In the genomic region with DNA sequence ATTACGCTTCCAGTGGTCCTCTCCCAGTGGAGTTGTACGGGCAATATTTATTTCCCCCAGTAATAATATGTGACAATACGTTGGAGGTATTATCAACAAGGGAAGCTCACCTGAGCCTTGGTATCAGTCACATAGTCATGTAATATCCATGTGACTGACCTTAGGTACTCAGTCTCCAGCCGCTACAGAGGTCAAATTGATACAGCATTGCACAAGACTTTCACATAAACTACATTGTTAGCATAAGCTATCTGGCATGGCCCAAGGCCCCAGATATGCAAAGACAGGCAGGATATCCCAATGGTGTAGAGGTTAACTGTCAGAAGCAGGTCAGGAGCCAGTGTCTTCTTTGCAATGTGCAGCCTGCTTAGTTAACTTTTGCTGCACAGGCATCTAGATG, we compare ENCODE assay signal across 24 cellular contexts. TPM values are rescaled to one million over a fixed set of nuclear protein-coding genes. Genes with fewer than 3 reads are reported as not detected.
DNase-seq lines count a peak whose midpoint lies in the region; ATAC-seq and TF ChIP-seq lines count a peak whose summit lies in the region.
"Had no signal": no experiment of that assay in that cellular context is flagged by ENCODE, and none has a peak within 500 bp of the region (broad histone marks: within the 10 kb centered on the region; RNA-seq: fewer than 3 reads in every experiment).

No MANE protein-coding gene starts in this region.

- H3K36me3 ChIP-seq in right lobe of liver, result no peaks in the 10 kb centered on the region
- H3K36me3 ChIP-seq: BE2C; BLaER1 treated with 17β-estradiol and CSF1 and Interleukin-3, amounts not matched to agents 10 nM and 100 nM had no signal

- H3K4me3 ChIP-seq in right lobe of liver, result no peak overlapping the region
- H3K4me3 ChIP-seq: A549; BLaER1 treated with 17β-estradiol and CSF1 and Interleukin-3, amounts not matched to agents 10 nM and 100 nM; GM23338 had no signal

- TF ChIP-seq POLR2A in right lobe of liver (IDR thresholded peaks at IDR 0.05), result no peak

- no peak for TF ChIP-seq CTCF in right lobe of liver (IDR thresholded peaks at IDR 0.05)

- peak overlapping the region in 1 of 3 donors; percentile 31 for H3K27ac ChIP-seq in right lobe of liver
- H3K27ac ChIP-seq: A549; BLaER1 treated with 17β-estradiol and CSF1 and Interleukin-3, amounts not matched to agents 10 nM and 100 nM had no signal

- H3K4me1 ChIP-seq in right lobe of liver, result peaks cover 0 to 9% (median 0%) of the 10 kb centered on the region in 4 donors
- H3K4me1 ChIP-seq: A549, BE2C had no signal

- H3K27me3 ChIP-seq in right lobe of liver, result no peaks in the 10 kb centered on the region
- H3K27me3 ChIP-seq: BLaER1 treated with 17β-estradiol and CSF1 and Interleukin-3, amounts not matched to agents 10 nM and 100 nM had no signal

- DNase-seq in HuH-7 (ENCODE audit: low spot score) (peak; percentile 42), left lobe of liver (ENCODE audit: low spot score) (peak; percentile 62), right lobe of liver (peak in 2 of 3 donors; percentile 44 to 64), NCI-H510A (lab: John Stamatoyannopoulos, UW) (no peak), HT-29 (ENCODE audit: low spot score) (no peak)
- DNase-seq: 8988T; ACHN; AML-193; BE2C; Calu3; CD4-positive, alpha-beta T cell; CD8-positive, alpha-beta memory T cell; DMS53; DMS79 treated with DMSO at 0.1 percent for 48 hours; GF-D8; H9 had no signal

- intact Hi-C loops in right lobe of liver (cut with DNase I), result no loop called here

- H3K9me3 ChIP-seq in right lobe of liver, result no peaks in the 10 kb centered on the region
- H3K9me3 ChIP-seq: A549, BE2C had no signal

- ATAC-seq in left lobe of liver, result peak; percentile 99
- ATAC-seq in right lobe of liver, result peak; percentile 99 to 100 (median 99)
- ATAC-seq in GM21381 (IDR thresholded peaks at IDR 0.05; ENCODE audit: unreplicated experiment), result no peak
- ATAC-seq: A549, GM23338, HCT116 had no signal

- WGBS in right lobe of liver (ENCODE audit: insufficient coverage, low coverage, low lambda C conversion rate, missing lambda C conversion rate), result 52% methylated on average over 2 of the region's 4 CpGs

RNA-seq across cellular contexts. Expression of gene CHIT1, which starts 15.3 kb away (rescaled TPM):
- total RNA-seq in left lobe of liver, result 0.28 TPM
- under 1 TPM in 3 of 6 experiments, not detected in 3; 0.46 to 0.61 (median 0.46) TPM for total RNA-seq in right lobe of liver
- not detected in 2 replicates for total RNA-seq in HT-29 (2014; rRNA removed; shearing (Covaris generic))
- total RNA-seq: Calu3, Daoy, G401, H4, H9 had no signal

RNA-seq across cellular contexts. Expression of gene CHI3L1, which starts 58.3 kb away (rescaled TPM):
- total RNA-seq in left lobe of liver (60.6 TPM), right lobe of liver (100 to 1,000 TPM in 3 of 6 experiments, 10 to 100 TPM in 2, 1 to 10 TPM in 1; 2.8 to 397 (median 219) TPM)
- total RNA-seq in HT-29 (2014; rRNA removed; shearing (Covaris generic)), result not detected in 2 replicates
- total RNA-seq: Calu3; CD4-positive, alpha-beta T cell; CD8-positive, alpha-beta memory T cell; Daoy; H4; H9 had no signal

Comparison
In these comparisons a context has a peak if more than half of its experiments do, and no peak if none do; other contexts are left out.
1. DNase-seq: peak in HuH-7 (single experiment), left lobe of liver (single experiment) and right lobe of liver (2 of 3); none in NCI-H510A (single experiment) and HT-29 (single experiment).